Comparison of ENCODE assay signal across 19 cellular contexts in the genomic region with DNA sequence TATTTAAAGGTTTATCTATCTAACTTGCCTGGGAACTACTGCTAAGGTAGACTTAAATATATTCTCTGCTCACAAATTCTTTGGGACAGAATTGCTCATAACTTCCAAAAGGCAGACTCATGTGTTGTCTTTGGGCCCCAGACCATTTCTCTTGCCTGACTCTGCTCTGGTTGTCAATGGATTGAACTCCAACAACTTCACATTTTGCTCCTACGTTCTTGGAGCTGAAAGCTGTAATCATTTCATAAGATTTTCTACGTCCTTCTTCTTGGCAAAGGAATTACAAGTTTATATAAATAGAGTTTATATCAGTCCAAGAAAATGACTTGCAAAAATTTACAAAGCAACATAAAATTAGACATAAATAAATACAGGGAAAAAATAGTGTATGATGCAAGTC. TPM values are rescaled to one million over a fixed set of nuclear protein-coding genes. Genes with fewer than 3 reads are reported as not detected.
A peak's percentile ranks its signal among the peaks of the same experiment; 100 is the strongest.
DNase-seq lines count a peak whose midpoint lies in the region; ATAC-seq and TF ChIP-seq lines count a peak whose summit lies in the region.
"Had no signal": no experiment of that assay in that cellular context is flagged by ENCODE, and none has a peak within 500 bp of the region (broad histone marks: within the 10 kb centered on the region; RNA-seq: fewer than 3 reads in every experiment).

No MANE protein-coding gene starts in this region.

- no peak overlapping the region for H3K4me2 ChIP-seq in mesenchymal stem cell (ENCODE audit: low read length, poor library complexity, severe bottlenecking)
- H3K4me2 ChIP-seq: BLaER1 had no signal

- no peaks in the 10 kb centered on the region for H3K27me3 ChIP-seq in AG04450 (ENCODE audit: control insufficient read depth, insufficient read depth, low read length)
- no peaks in the 10 kb centered on the region for H3K27me3 ChIP-seq in HUES64 (ENCODE audit: insufficient read depth, low read length)
- no peaks in the 10 kb centered on the region for H3K27me3 ChIP-seq in mesenchymal stem cell (ENCODE audit: control insufficient read depth in 1 of 2, insufficient read depth in 1 of 2, low read length in 2 of 2)
- H3K27me3 ChIP-seq in right cardiac atrium (ENCODE audit: control insufficient read depth, insufficient read depth) = no peaks in the 10 kb centered on the region
- H3K27me3 ChIP-seq: BLaER1, esophagus muscularis mucosa had no signal

- TF ChIP-seq CTCF in AG04450 (IDR thresholded peaks at IDR 0.05; ENCODE audit: low read depth, low read length) = no peak

- no peak overlapping the region for H3K4ac ChIP-seq in mesenchymal stem cell (ENCODE audit: low read depth in 1 of 2, low read length in 2 of 2)

- H2AFZ ChIP-seq in mesenchymal stem cell (ENCODE audit: low read depth, low read length) = no peak overlapping the region

- DNase-seq in AG04450 (ENCODE audit: low read depth, low spot score) (peak; percentile 21), dedifferentiated amniotic fluid mesenchymal stem cell (ENCODE audit: extremely low spot score) (peak; percentile 50), mesenchymal stem cell (peak; percentile 33), HPDE6-E6E7 (ENCODE audit: extremely low spot score) (no peak), right cardiac atrium (no peak)
- DNase-seq: activated CD4-positive, CD25-positive, alpha-beta regulatory T cell treated with anti-CD3 and anti-CD28 coated beads, Interleukin-2, amount 50 U/mL, for 72 hours; activated CD8-positive, alpha-beta memory T cell treated with anti-CD3 and anti-CD28 coated beads, Interleukin-2, amount 50 U/mL, for 48 hours; cortex of kidney; DND-41; midbrain; NCI-H1436 treated with DMSO at 0.1 percent for 48 hours; NCI-H524; occipital lobe had no signal

- WGBS in HUES64 = 33% methylated on average over 1 of the region's 2 CpGs
- no CpG with 5 or more reads among the region's 2 CpGs for WGBS in mesenchymal stem cell
- 30% methylated on average over 2 of the region's 2 CpGs for WGBS in right cardiac atrium

- H3K79me1 ChIP-seq in mesenchymal stem cell (replicated peaks; ENCODE audit: low read length, poor library complexity, severe bottlenecking) = no peaks in the 10 kb centered on the region

- intact Hi-C loops in right cardiac atrium (cut with DNase I) = no loop called here

- H3K4me1 ChIP-seq in HUES64 (ENCODE audit: insufficient read depth, low read length) (peaks cover 42% of the 10 kb centered on the region), mesenchymal stem cell (ENCODE audit: control insufficient read depth, insufficient read depth, low read depth, low read length) (peaks cover 2% of the 10 kb centered on the region), right cardiac atrium (ENCODE audit: control insufficient read depth, insufficient read depth, low read length) (no peaks in the 10 kb centered on the region)
- H3K4me1 ChIP-seq: BLaER1 had no signal

- no peaks in the 10 kb centered on the region for H3K9me3 ChIP-seq in AG04450 (ENCODE audit: control insufficient read depth, insufficient read depth, low read length)
- no peaks in the 10 kb centered on the region; the same call in 1 of the 2 replicates for H3K9me3 ChIP-seq in HUES64 (ENCODE audit: insufficient read depth, low read depth, low read length)
- H3K9me3 ChIP-seq in mesenchymal stem cell (ENCODE audit: control insufficient read depth, low read length) = no peaks in the 10 kb centered on the region
- H3K9me3 ChIP-seq in right cardiac atrium (ENCODE audit: control insufficient read depth, low read length) = no peaks in the 10 kb centered on the region
- H3K9me3 ChIP-seq: esophagus muscularis mucosa had no signal

- H2BK120ac ChIP-seq in mesenchymal stem cell (ENCODE audit: low read depth, low read length) = no peak overlapping the region

- CTCF ChIA-PET in AG04450 (lab: Charles Lee) = no interaction called here

- H3K36me3 ChIP-seq in HUES64 (ENCODE audit: insufficient read depth, low read length) (no peaks in the 10 kb centered on the region), mesenchymal stem cell (ENCODE audit: control insufficient read depth in 1 of 2, insufficient read depth in 2 of 2, low read depth in 1 of 2, low read length in 2 of 2) (no peaks in the 10 kb centered on the region)
- H3K36me3 ChIP-seq: BLaER1, esophagus muscularis mucosa had no signal

- no peak overlapping the region for H4K8ac ChIP-seq in mesenchymal stem cell (ENCODE audit: low read length)

- H3K23ac ChIP-seq in mesenchymal stem cell (ENCODE audit: low read length in 2 of 2) = no peak overlapping the region

- ATAC-seq in right cardiac atrium (no peak), HG03565 (IDR thresholded peaks at IDR 0.05; ENCODE audit: unreplicated experiment) (no peak), GM19455 (IDR thresholded peaks at IDR 0.05; ENCODE audit: unreplicated experiment) (no peak)
- ATAC-seq: activated naive CD4-positive, alpha-beta T cell treated with anti-CD3 and anti-CD28 coated beads, Interleukin-2, amount 50 U/mL, for 72 hours had no signal

- H3K14ac ChIP-seq in mesenchymal stem cell (ENCODE audit: low read length in 2 of 2) = no peak overlapping the region

- peak overlapping the region; percentile 82 for H3K9ac ChIP-seq in HUES64 (ENCODE audit: low read depth, low read length)
- H3K9ac ChIP-seq in mesenchymal stem cell (ENCODE audit: low read length) = peak overlapping the region; percentile 23
- H3K9ac ChIP-seq: BLaER1 had no signal

- no peak overlapping the region for H2BK12ac ChIP-seq in mesenchymal stem cell (ENCODE audit: low read length in 2 of 2)

- no peak overlapping the region for H3K18ac ChIP-seq in mesenchymal stem cell (ENCODE audit: low read depth in 1 of 2, low read length in 2 of 2)

- H4K91ac ChIP-seq in mesenchymal stem cell (ENCODE audit: low read length) = no peak overlapping the region

- H2AK5ac ChIP-seq in mesenchymal stem cell (ENCODE audit: low read length, severe bottlenecking) = no peak overlapping the region

- H2BK5ac ChIP-seq in mesenchymal stem cell (ENCODE audit: low read depth, low read length, poor library complexity, severe bottlenecking) = peak overlapping the region; percentile 70

- H3K4me3 ChIP-seq in AG04450 (ENCODE audit: low read depth, low read length) (no peak overlapping the region), HUES64 (ENCODE audit: low read length) (peak overlapping the region; percentile 28; the same call in 1 of the 2 replicates), mesenchymal stem cell (ENCODE audit: insufficient read depth in 1 of 2, low read depth in 1 of 2, low read length in 2 of 2) (no peak overlapping the region), right cardiac atrium (ENCODE audit: low read length) (no peak overlapping the region)
- H3K4me3 ChIP-seq: BLaER1, esophagus muscularis mucosa had no signal

- POLR2A ChIA-PET in AG04450 (lab: Yijun Ruan, JAX) = no interaction called here

- no peak overlapping the region for H2BK15ac ChIP-seq in mesenchymal stem cell (ENCODE audit: low read depth, poor library complexity, severe bottlenecking)

- H3K27ac ChIP-seq in AG04450 (ENCODE audit: low read depth, low read length) = peak overlapping the region; percentile 75
- peak overlapping the region; percentile 100 for H3K27ac ChIP-seq in HUES64 (ENCODE audit: low read depth, low read length)
- peak overlapping the region; percentile 57 for H3K27ac ChIP-seq in mesenchymal stem cell (ENCODE audit: low read length, poor library complexity, severe bottlenecking)
- no peak overlapping the region for H3K27ac ChIP-seq in right cardiac atrium (ENCODE audit: low read length)
- H3K27ac ChIP-seq: BLaER1, esophagus muscularis mucosa had no signal

RNA-seq across cellular contexts. Expression of a gene that starts 32.9 kb away (rescaled TPM):
- polyA plus RNA-seq in AG04450 (2011; rRNA removed) (29.0 and 29.1 TPM in 2 replicates), right cardiac atrium (26.7 TPM)
- 31.3 and 39.5 TPM in 2 replicates for polyA minus RNA-seq in AG04450 (2011; rRNA and poly(A)+ RNA removed)
- 68.0 TPM for polyA plus RNA-seq in HUES64 (2013, experiment 1 of 2)
- 63.3 TPM for polyA plus RNA-seq in HUES64 (2013, experiment 2 of 2)
- polyA plus RNA-seq in mesenchymal stem cell (2013, experiment 1 of 2) = 29.1 TPM
- 30.1 TPM for polyA plus RNA-seq in mesenchymal stem cell (2013, experiment 2 of 2)
- total RNA-seq in right cardiac atrium = 10 to 100 TPM; 42.3 to 57.7 (median 44.8) TPM

Comparison
In these comparisons a context has a peak if more than half of its experiments do, and no peak if none do; other contexts are left out.
1. DNase-seq: peak in AG04450 (single experiment), dedifferentiated amniotic fluid mesenchymal stem cell (single experiment) and mesenchymal stem cell (single experiment); none in HPDE6-E6E7 (single experiment) and right cardiac atrium (0 of 3).